In genomic region chr21:16159213-16159970, GRCh38 we compare ENCODE assay signal across 27 cellular contexts.
DNase-seq lines count a peak whose midpoint lies in the region; ATAC-seq, FAIRE-seq and TF ChIP-seq lines count a peak whose summit lies in the region.
"Had no signal": no experiment of that assay in that cellular context is flagged by ENCODE, and none has a peak within 500 bp of the region (broad histone marks: within the 10 kb centered on the region; RNA-seq: fewer than 3 reads in every experiment).

No MANE protein-coding gene starts in this region.

- no peak overlapping the region for H3K4me3 Mint-ChIP-seq in brain
- H3K4me3 Mint-ChIP-seq in stimulated activated effector memory CD8-positive, alpha-beta T cell treated with anti-CD3 and anti-CD28 coated beads, Interleukin-12 subunit alpha, Interleukin-12 subunit beta, amount 100 ng/mL, for 72 hours: no peak overlapping the region
- H3K4me3 Mint-ChIP-seq: natural killer cell treated with Interleukin-12 subunit alpha and Interleukin-12 subunit beta and Interleukin-15 and Interleukin-18, amount 100 ng/mL, for 72 hours; stimulated activated naive CD8-positive, alpha-beta T cell treated with anti-CD3 and anti-CD28 coated beads, Interleukin-15, Interleukin-2, amounts not matched to agents 100 ng/mL and 50 ng/mL, for 24 hours; T-helper 1 cell treated with Interleukin-12 subunit alpha and Interleukin-12 subunit beta and Interleukin-4 antibody, amounts not matched to agents 30 μg/mL and 1 μg/mL, for 36 hours had no signal

- peak overlapping the region; percentile 56 for H4K8ac ChIP-seq in mesendoderm (ENCODE audit: low read depth, low read length)

- H3K4me3 ChIP-seq in HFF-Myc (replicated peaks; ENCODE audit: low read depth, low read length) (no peak overlapping the region), mesendoderm (ENCODE audit: low read length) (no peak overlapping the region)
- H3K4me3 ChIP-seq: BLaER1, gastrocnemius medialis, tibial nerve had no signal

- peaks cover 3% of the 10 kb centered on the region for H3K4me1 ChIP-seq in mesendoderm (ENCODE audit: control insufficient read depth, low read depth, low read length)
- H3K4me1 ChIP-seq: BLaER1, gastrocnemius medialis, parathyroid adenoma, tibial nerve had no signal

- no peaks in the 10 kb centered on the region for H3K79me1 ChIP-seq in mesendoderm (ENCODE audit: low read length)

- no peak for FAIRE-seq in frontal cortex (lab: Jason Lieb, UNC)
- FAIRE-seq: H54, keratinocyte, RCC 7860 had no signal

- no peak overlapping the region for H3K9ac ChIP-seq in mesendoderm (ENCODE audit: low read length)
- H3K9ac ChIP-seq: BLaER1, parathyroid adenoma had no signal

- H3K4me1 Mint-ChIP-seq in brain: peaks cover 20% of the 10 kb centered on the region
- no peaks in the 10 kb centered on the region for H3K4me1 Mint-ChIP-seq in stimulated activated effector memory CD8-positive, alpha-beta T cell treated with anti-CD3 and anti-CD28 coated beads, Interleukin-12 subunit alpha, Interleukin-12 subunit beta, amount 100 ng/mL, for 72 hours

- no peak for ATAC-seq in stimulated activated effector memory CD8-positive, alpha-beta T cell treated with anti-CD3 and anti-CD28 coated beads, Interleukin-12 subunit alpha, Interleukin-12 subunit beta, amount 100 ng/mL, for 72 hours
- ATAC-seq: gastrocnemius medialis; natural killer cell treated with Interleukin-12 subunit alpha and Interleukin-12 subunit beta and Interleukin-15 and Interleukin-18, amount 100 ng/mL, for 72 hours; sciatic nerve had no signal

- H2BK5ac ChIP-seq in mesendoderm (ENCODE audit: low read length): no peak overlapping the region

- TF ChIP-seq CTCF in 22Rv1 (IDR thresholded peaks at IDR 0.05): no peak
- no peak for TF ChIP-seq CTCF in HFF-Myc (IDR thresholded peaks at IDR 0.05; ENCODE audit: low read depth, low read length, missing control alignments)
- TF ChIP-seq CTCF in brain (conservative IDR thresholded peaks at IDR 0.05): no peak

- DNase-seq in HFF-Myc (ENCODE audit: extremely low read depth, low read depth) (peak; percentile 6), mesendoderm (no peak), inferior parietal cortex (ENCODE audit: extremely low spot score) (no peak), frontal cortex (ENCODE audit: low spot score in 2 of 2) (no peak), GM19238 (ENCODE audit: insufficient read length, low spot score) (no peak)
- no peak for DNase-seq in stimulated activated effector memory CD8-positive, alpha-beta T cell treated with anti-CD3 and anti-CD28 coated beads, Interleukin-12 subunit alpha, Interleukin-12 subunit beta, amount 100 ng/mL, for 72 hours (ENCODE audit: low spot score in 2 of 2)
- DNase-seq: activated gamma-delta T cell; central memory CD4-positive, alpha-beta T cell; COR-L47; dermis blood vessel endothelial cell; gastrocnemius medialis; hypothalamus; NCI-H1048; NCI-H526 treated with DMSO at 0.1 percent for 48 hours had no signal

- no CpG with 5 or more reads among the region's 5 CpGs for WGBS in mesendoderm (ENCODE audit: extremely low coverage, insufficient coverage, low lambda C conversion rate)

- no peak overlapping the region for H3K56ac ChIP-seq in mesendoderm (ENCODE audit: low read length)

- no peaks in the 10 kb centered on the region for H3K79me2 ChIP-seq in mesendoderm (ENCODE audit: control insufficient read depth, insufficient read depth, low read length)
- H3K79me2 ChIP-seq: parathyroid adenoma had no signal

- H3K27ac Mint-ChIP-seq in brain: peak overlapping the region in 3 of 5 experiments; percentile 4 to 62 (median 56)
- no peak overlapping the region for H3K27ac Mint-ChIP-seq in stimulated activated effector memory CD8-positive, alpha-beta T cell treated with anti-CD3 and anti-CD28 coated beads, Interleukin-12 subunit alpha, Interleukin-12 subunit beta, amount 100 ng/mL, for 72 hours
- H3K27ac Mint-ChIP-seq: natural killer cell treated with Interleukin-12 subunit alpha and Interleukin-12 subunit beta and Interleukin-15 and Interleukin-18, amount 100 ng/mL, for 72 hours; stimulated activated naive CD8-positive, alpha-beta T cell treated with anti-CD3 and anti-CD28 coated beads, Interleukin-15, Interleukin-2, amounts not matched to agents 100 ng/mL and 50 ng/mL, for 24 hours; T-helper 1 cell treated with Interleukin-12 subunit alpha and Interleukin-12 subunit beta and Interleukin-4 antibody, amounts not matched to agents 30 μg/mL and 1 μg/mL, for 36 hours had no signal

- H3K36me3 Mint-ChIP-seq in brain: peaks cover 10% of the 10 kb centered on the region
- H3K36me3 Mint-ChIP-seq in stimulated activated effector memory CD8-positive, alpha-beta T cell treated with anti-CD3 and anti-CD28 coated beads, Interleukin-12 subunit alpha, Interleukin-12 subunit beta, amount 100 ng/mL, for 72 hours: no peaks in the 10 kb centered on the region
- H3K36me3 Mint-ChIP-seq: natural killer cell treated with Interleukin-12 subunit alpha and Interleukin-12 subunit beta and Interleukin-15 and Interleukin-18, amount 100 ng/mL, for 72 hours had no signal

- no peak overlapping the region for H3K18ac ChIP-seq in mesendoderm (ENCODE audit: low read length)

- no peak overlapping the region for H2BK15ac ChIP-seq in mesendoderm (replicated peaks; ENCODE audit: low read depth)

- no peak overlapping the region for H3K23ac ChIP-seq in mesendoderm (ENCODE audit: low read length)

- no peaks in the 10 kb centered on the region for H3K27me3 Mint-ChIP-seq in brain
- H3K27me3 Mint-ChIP-seq: natural killer cell treated with Interleukin-12 subunit alpha and Interleukin-12 subunit beta and Interleukin-15 and Interleukin-18, amount 100 ng/mL, for 72 hours; stimulated activated naive CD8-positive, alpha-beta T cell treated with anti-CD3 and anti-CD28 coated beads, Interleukin-15, Interleukin-2, amounts not matched to agents 100 ng/mL and 50 ng/mL, for 24 hours had no signal

- no peak overlapping the region for H2AK5ac ChIP-seq in mesendoderm (ENCODE audit: low read length)

- no peaks in the 10 kb centered on the region for H3K27me3 ChIP-seq in mesendoderm (ENCODE audit: insufficient read depth, low read length, poor library complexity)
- H3K27me3 ChIP-seq: BLaER1, gastrocnemius medialis, tibial nerve had no signal

- no peak overlapping the region for H3K4ac ChIP-seq in mesendoderm (ENCODE audit: low read depth, low read length)

- H3K27ac ChIP-seq in 22Rv1: 0 out of 2 replicates have a peak overlapping the region, but pooled peaks have one; percentile 9
- H3K27ac ChIP-seq in mesendoderm (ENCODE audit: low read depth, low read length): no peak overlapping the region
- H3K27ac ChIP-seq: BLaER1, gastrocnemius medialis, HL-60, parathyroid adenoma had no signal

- no peak overlapping the region for H2BK120ac ChIP-seq in mesendoderm (ENCODE audit: low read depth, low read length)

- H4K5ac ChIP-seq in mesendoderm (ENCODE audit: low read length): no peak overlapping the region

- H3K4me2 ChIP-seq in mesendoderm (ENCODE audit: low read length): no peak overlapping the region
- H3K4me2 ChIP-seq: BLaER1 had no signal

- peaks cover 1 to 3% (median 3%) of the 10 kb centered on the region in 5 experiments for H3K9me3 Mint-ChIP-seq in brain
- no peaks in the 10 kb centered on the region for H3K9me3 Mint-ChIP-seq in stimulated activated effector memory CD8-positive, alpha-beta T cell treated with anti-CD3 and anti-CD28 coated beads, Interleukin-12 subunit alpha, Interleukin-12 subunit beta, amount 100 ng/mL, for 72 hours
- H3K9me3 Mint-ChIP-seq: natural killer cell treated with Interleukin-12 subunit alpha and Interleukin-12 subunit beta and Interleukin-15 and Interleukin-18, amount 100 ng/mL, for 72 hours; stimulated activated naive CD8-positive, alpha-beta T cell treated with anti-CD3 and anti-CD28 coated beads, Interleukin-15, Interleukin-2, amounts not matched to agents 100 ng/mL and 50 ng/mL, for 24 hours; T-helper 1 cell treated with Interleukin-12 subunit alpha and Interleukin-12 subunit beta and Interleukin-4 antibody, amounts not matched to agents 30 μg/mL and 1 μg/mL, for 36 hours had no signal

- H3K36me3 ChIP-seq in mesendoderm (ENCODE audit: control insufficient read depth, insufficient read depth, low read length): no peaks in the 10 kb centered on the region
- H3K36me3 ChIP-seq: BLaER1, gastrocnemius medialis, tibial nerve had no signal
